8 cellular contexts compared by ENCODE assay signal in genomic region chr14:49879683-49880204, GRCh38. TPM values are rescaled to one million over a fixed set of nuclear protein-coding genes. Genes with fewer than 3 reads are reported as not detected.
A peak's percentile ranks its signal among the peaks of the same experiment; 100 is the strongest.
DNase-seq lines count a peak whose midpoint lies in the region; ATAC-seq, FAIRE-seq and TF ChIP-seq lines count a peak whose summit lies in the region.

No MANE protein-coding gene starts in this region.

- FAIRE-seq in GM12878 (lab: Jason Lieb, UNC) (peak; percentile 65), kidney (lab: Jason Lieb, UNC) (no peak)

- no peak for TF ChIP-seq EP300 in GM12878 (IDR thresholded peaks at IDR 0.05; ENCODE audit: borderline replicate concordance in 1 of 2, control insufficient read depth in 1 of 2, low read depth in 2 of 2, low read length in 2 of 2)

- H3K36me3 ChIP-seq in GM06990 (ENCODE audit: control insufficient read depth, insufficient read depth, low read length) (no peaks in the 10 kb centered on the region), GM12878 (ENCODE audit: control insufficient read depth in 2 of 2, insufficient read depth in 2 of 2, low read length in 1 of 2) (no peaks in the 10 kb centered on the region), kidney (ENCODE audit: control insufficient read depth in 1 of 2, insufficient read depth in 2 of 2, low read length in 2 of 2) (no peaks in the 10 kb centered on the region)

- H3K9me3 ChIP-seq in GM12878 (replicated peaks; ENCODE audit: control insufficient read depth, insufficient read depth, low read length) (no peaks in the 10 kb centered on the region; the same call in 2 of the 3 replicates), kidney (ENCODE audit: control insufficient read depth in 1 of 2, low read length in 2 of 2) (no peaks in the 10 kb centered on the region)

- H3K9ac ChIP-seq in GM12878 (ENCODE audit: control insufficient read depth, insufficient read depth, low read length) (no peak overlapping the region), kidney (ENCODE audit: low read length in 2 of 2) (no peak overlapping the region)

- H2AFZ ChIP-seq in GM12878 (ENCODE audit: control insufficient read depth, low read depth, low read length): peak overlapping the region; percentile 55; the same call in 1 of the 2 replicates

- H3K27ac ChIP-seq in GM12878 (ENCODE audit: control insufficient read depth, insufficient read depth) (no peak overlapping the region), kidney (ENCODE audit: low read depth in 2 of 2, low read length in 2 of 2) (peak overlapping the region; percentile 63 to 67)

- peak; percentile 70 for DNase-seq in GM06990 (ENCODE audit: extremely low read depth, insufficient read length)
- DNase-seq in LHCN-M2 (ENCODE audit: low read depth): peak; percentile 67
- DNase-seq in SW 1271 (lab: John Stamatoyannopoulos, UW): peak; percentile 27 to 71
- DNase-seq in GM12878 (ENCODE audit: low read depth, low spot score): no peak
- peak; percentile 56 for DNase-seq in kidney
- peak in 4 of 6 experiments; percentile 21 to 56 (median 42) for DNase-seq in stimulated activated naive CD4-positive, alpha-beta T cell (lab: John Stamatoyannopoulos, UW)
- DNase-seq in T1000 (lab: John Stamatoyannopoulos, UW): no peak

- SMC1A ChIA-PET in GM12878 (lab: Charles Lee; ENCODE audit: uncharacterized antibody, unreplicated experiment): interaction anchor here (0.6 to 2.3 kb wide), 19 partner anchors 8 to 233 kb away, joined by 3 to 19 read pairs (median 4); partner anchors contain the start of gene ARF6

- no peaks in the 10 kb centered on the region for H3K79me2 ChIP-seq in GM12878 (ENCODE audit: control insufficient read depth, insufficient read depth, low read length)

- BruUV-seq in GM12878 (replicated peaks; lab: Mats Ljungman, UMichigan): no TSS peak

- H4K20me1 ChIP-seq in GM12878 (ENCODE audit: control insufficient read depth, insufficient read depth): no peaks in the 10 kb centered on the region

- CTCF ChIA-PET in GM12878 (lab: Yijun Ruan, JAX): interaction anchor here (0.6 to 3.2 kb wide), 31 partner anchors 9 to 227 kb away, joined by 3 to 30 read pairs (median 5); partner anchors contain the start of genes ARF6 and NEMF

- WGBS in GM12878 (ENCODE audit: insufficient coverage, insufficient replicate concordance, low lambda C conversion rate, missing lambda C conversion rate): 39% methylated on average over 8 of the region's 8 CpGs

- H3K4me2 ChIP-seq in GM12878 (ENCODE audit: control insufficient read depth, insufficient read depth): no peak overlapping the region

- intact Hi-C loops in GM12878 (cut with micrococcal nuclease; ENCODE audit: unreplicated experiment): no loop called here
- intact Hi-C loops in kidney (cut with DNase I): no loop called here

- in situ Hi-C loops in GM12878 (cut with MboI): no loop called here

- RAD21 ChIA-PET in GM12878 (lab: Charles Lee; ENCODE audit: unreplicated experiment): interaction anchor here (0.6 to 2.2 kb wide), 17 partner anchors 9 to 228 kb away, joined by 3 to 12 read pairs (median 3); no protein-coding TSS in a partner anchor

- POLR2A ChIA-PET in GM12878 (lab: Charles Lee): interaction anchor here (0.6 to 1.5 kb wide), 9 partner anchors 17 to 383 kb away, joined by 3 to 8 read pairs (median 3); no protein-coding TSS in a partner anchor

- ATAC-seq in GM21723 (IDR thresholded peaks at IDR 0.05; ENCODE audit: unreplicated experiment) (peak; percentile 84), GM12878 (peak; percentile 98)

- H3K27me3 ChIP-seq in GM06990 (replicated peaks; ENCODE audit: control insufficient read depth, insufficient read depth, low read length): no peaks in the 10 kb centered on the region
- H3K27me3 ChIP-seq in GM12878 (replicated peaks in 1 of 2; ENCODE audit: control insufficient read depth in 2 of 2, insufficient read depth in 2 of 2, low read length in 1 of 2): no peaks in the 10 kb centered on the region

- TF ChIP-seq POLR2A in GM12878 (IDR thresholded peaks at IDR 0.05; ENCODE audit: low read depth, low read length): no peak

- TF ChIP-seq RAD21 in GM12878 (IDR thresholded peaks at IDR 0.05; ENCODE audit: insufficient read depth, low read depth, low read length): peak; percentile 72

- no peaks in the 10 kb centered on the region for H3K4me1 ChIP-seq in GM12878 (ENCODE audit: control insufficient read depth, insufficient read depth, low read length)
- H3K4me1 ChIP-seq in kidney (ENCODE audit: control insufficient read depth in 1 of 2, insufficient read depth in 1 of 2, low read depth in 1 of 2, low read length in 2 of 2): peaks cover 2 to 8% of the 10 kb centered on the region in 2 donors

- TF ChIP-seq CTCF in GM06990 (IDR thresholded peaks at IDR 0.05; ENCODE audit: insufficient read depth, low read length, poor library complexity, severe bottlenecking): peak; percentile 81
- TF ChIP-seq CTCF in GM12878 (IDR thresholded peaks at IDR 0.05 in 2 of 3, conservative IDR thresholded peaks at IDR 0.05 in 1 of 3; ENCODE audit: control insufficient read depth in 2 of 3, extremely low read depth in 1 of 3, insufficient read depth in 1 of 3, low read depth in 3 of 3, low read length in 3 of 3): peak; percentile 50 to 74 (median 72)
- TF ChIP-seq CTCF in kidney (IDR thresholded peaks at IDR 0.05; ENCODE audit: borderline replicate concordance, extremely low read depth, insufficient read depth): peak; percentile 49

- H3K4me3 ChIP-seq in GM06990 (replicated peaks; ENCODE audit: low read depth, low read length) (no peak overlapping the region), GM12878 (no peak overlapping the region), kidney (ENCODE audit: low read length in 2 of 2) (no peak overlapping the region)

TF ChIP-seq in GM12878, 131 proteins besides CTCF, POLR2A, EP300 and RAD21 (continues in another document):
- TF ChIP-seq ETV6 (conservative IDR thresholded peaks at IDR 0.05 in 1 of 2, IDR thresholded peaks at IDR 0.05 in 1 of 2; ENCODE audit: borderline replicate concordance in 1 of 2, low read depth in 1 of 2) (no peak), NFYA (IDR thresholded peaks at IDR 0.05; ENCODE audit: borderline replicate concordance, low read depth, low read length) (no peak), SMARCA5 (IDR thresholded peaks at IDR 0.05) (peak; percentile 54; the same call in 1 of the 2 replicates), ESRRA (IDR thresholded peaks at IDR 0.05; ENCODE audit: low read length) (no peak), NKRF (conservative IDR thresholded peaks at IDR 0.05) (no peak)

RNA-seq across cellular contexts. Expression of gene ARF6, which starts 13.1 kb away (rescaled TPM):
- total RNA-seq in LHCN-M2 (2014; rRNA removed): 67.7 and 73.2 TPM in 2 replicates
- polyA plus RNA-seq in LHCN-M2 (2012): 42.5 TPM
- 27.7 and 30.1 TPM in 2 replicates for total RNA-seq in GM12878 (2013; cell fraction: nucleolus; rRNA removed)
- 64.5 and 66.1 TPM in 2 replicates for total RNA-seq in GM12878 (2014; rRNA removed)
- total RNA-seq in GM12878 (2014; rRNA removed; fragmentation: Illumina TruSeq; extraction: Trizol): 49.8 and 50.0 TPM in 2 replicates
- 91.3 and 94.2 TPM in 2 replicates for total RNA-seq in GM12878 (2021)
- 27.1 TPM for polyA plus RNA-seq in GM12878 (2011; ENCODE audit: low read depth)
- 47.8 and 52.2 TPM in 2 replicates for polyA plus RNA-seq in GM12878 (2011; rRNA removed)
- polyA plus RNA-seq in GM12878 (2011; cell fraction: cytosol; rRNA removed): 32.4 and 36.0 TPM in 2 replicates
- polyA plus RNA-seq in GM12878 (2011; cell fraction: nucleus; rRNA removed): 27.7 and 42.9 TPM in 2 replicates
- 57.0 and 69.3 TPM in 2 replicates for polyA plus RNA-seq in GM12878 (2012)
- 74.8 and 82.5 TPM in 2 replicates for polyA plus RNA-seq in GM12878 (2014; fragmentation: Illumina TruSeq; extraction: Trizol)
- polyA plus RNA-seq in GM12878 (2014; fragmentation: Nextera tagmentation; extraction: Ambion mirVana): 10 to 100 TPM; 46.8 to 86.6 TPM
- 69.1 and 73.0 TPM in 2 replicates for polyA plus RNA-seq in GM12878 (2014; rRNA removed)
- polyA plus RNA-seq in GM12878 (2016; fragmentation: Nextera tagmentation; extraction: Ambion mirVana): 100 to 1,000 TPM; 125 to 128 TPM
- polyA minus RNA-seq in GM12878 (2011; rRNA and poly(A)+ RNA removed): 35.5 and 38.3 TPM in 2 replicates
- polyA minus RNA-seq in GM12878 (2011; cell fraction: cytosol; rRNA and poly(A)+ RNA removed): 16.7 and 23.6 TPM in 2 replicates
- 20.7 and 36.2 TPM in 2 replicates for polyA minus RNA-seq in GM12878 (2011; cell fraction: nucleus; rRNA and poly(A)+ RNA removed)
- 87.1 TPM for total RNA-seq in kidney
- polyA plus RNA-seq in kidney (ENCODE audit: insufficient read depth, low read depth, low replicate concordance): 38.9 TPM

RNA-seq across cellular contexts. Expression of gene NEMF, which starts 27.2 kb away (rescaled TPM):
- total RNA-seq in LHCN-M2 (2014; rRNA removed) (37.3 and 49.0 TPM in 2 replicates), GM12878 (2014; rRNA removed) (46.7 and 58.0 TPM in 2 replicates), GM12878 (2014; rRNA removed; fragmentation: Illumina TruSeq; extraction: Trizol) (80.1 and 87.2 TPM in 2 replicates), GM12878 (2021) (47.7 and 49.4 TPM in 2 replicates), kidney (79.9 TPM)
- 14.0 TPM for polyA plus RNA-seq in LHCN-M2 (2012)
- 415 and 438 TPM in 2 replicates for total RNA-seq in GM12878 (2013; cell fraction: nucleolus; rRNA removed)
- 15.2 TPM for polyA plus RNA-seq in GM12878 (2011; ENCODE audit: low read depth)
- polyA plus RNA-seq in GM12878 (2011; rRNA removed) (60.2 and 86.4 TPM in 2 replicates), GM12878 (2014; fragmentation: Illumina TruSeq; extraction: Trizol) (73.9 and 93.3 TPM in 2 replicates), GM12878 (2014; fragmentation: Nextera tagmentation; extraction: Ambion mirVana) (10 to 100 TPM; 36.8 to 62.6 TPM), GM12878 (2014; rRNA removed) (28.6 and 31.5 TPM in 2 replicates), GM12878 (2016; fragmentation: Nextera tagmentation; extraction: Ambion mirVana) (10 to 100 TPM; 62.0 to 72.5 TPM), kidney (ENCODE audit: insufficient read depth, low read depth, low replicate concordance) (26.1 TPM)
- polyA plus RNA-seq in GM12878 (2011; cell fraction: cytosol; rRNA removed): 12.5 and 20.0 TPM in 2 replicates
- 81.1 and 95.0 TPM in 2 replicates for polyA plus RNA-seq in GM12878 (2011; cell fraction: nucleus; rRNA removed)
- polyA plus RNA-seq in GM12878 (2012): 33.0 and 33.7 TPM in 2 replicates
- 76.8 and 95.8 TPM in 2 replicates for polyA minus RNA-seq in GM12878 (2011; rRNA and poly(A)+ RNA removed)
- 18.6 and 21.8 TPM in 2 replicates for polyA minus RNA-seq in GM12878 (2011; cell fraction: cytosol; rRNA and poly(A)+ RNA removed)
- polyA minus RNA-seq in GM12878 (2011; cell fraction: nucleus; rRNA and poly(A)+ RNA removed): 72.4 and 134 TPM in 2 replicates

Comparison
In these comparisons a context has a peak if more than half of its experiments do, and no peak if none do; other contexts are left out.
1. DNase-seq: peak in GM06990 (single experiment), LHCN-M2 (single experiment), SW 1271 (2 of 2), kidney (single experiment) and stimulated activated naive CD4-positive, alpha-beta T cell (4 of 6); none in GM12878 (single experiment) and T1000 (single experiment).
2. Peak in every context shown above with its lines, with median percentiles within 50 percentile points of each other: CTCF ChIP-seq.